Comparison of ENCODE assay signal across 24 cellular contexts in the genomic region with DNA sequence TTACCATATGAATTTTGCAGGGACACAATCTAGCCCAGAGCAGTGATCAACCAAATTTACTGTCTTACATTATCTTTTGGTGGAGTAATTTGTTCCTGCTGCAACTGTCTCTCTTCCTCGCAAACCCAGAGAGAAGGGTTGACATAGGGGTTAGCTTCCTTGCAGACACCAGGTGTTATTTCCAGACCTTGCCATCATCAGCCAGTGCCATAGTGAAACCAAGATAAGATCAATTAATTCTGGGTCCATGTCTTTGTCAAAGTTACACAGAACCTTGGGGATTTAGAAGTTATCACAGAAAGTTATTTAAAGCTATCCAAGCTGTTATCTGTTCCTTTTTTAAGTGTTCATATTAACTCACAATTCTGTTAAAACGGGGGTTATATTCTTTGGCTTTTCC. TPM values are rescaled to one million over a fixed set of nuclear protein-coding genes. Genes with fewer than 3 reads are reported as not detected.
A peak's percentile ranks its signal among the peaks of the same experiment; 100 is the strongest.
DNase-seq lines count a peak whose midpoint lies in the region; ATAC-seq and TF ChIP-seq lines count a peak whose summit lies in the region.
"Had no signal": no experiment of that assay in that cellular context is flagged by ENCODE, and none has a peak within 500 bp of the region (broad histone marks: within the 10 kb centered on the region; RNA-seq: fewer than 3 reads in every experiment).

No MANE protein-coding gene starts in this region.

- BruUV-seq in OCI-LY7 (replicated peaks; lab: Mats Ljungman, UMichigan): no TSS peak

- H4K20me1 ChIP-seq in DND-41 (ENCODE audit: insufficient read depth, low read length) (no peaks in the 10 kb centered on the region), Karpas-422 (ENCODE audit: insufficient read depth, low read depth, low read length) (no peaks in the 10 kb centered on the region), OCI-LY7 (ENCODE audit: insufficient read depth, low read length) (no peaks in the 10 kb centered on the region)

- intact Hi-C loops in OCI-LY7 (cut with micrococcal nuclease; ENCODE audit: unreplicated experiment): no loop called here

- H3K4me3 ChIP-seq in DND-41 (ENCODE audit: low read depth in 1 of 2, low read length in 2 of 2): no peak overlapping the region
- H3K4me3 ChIP-seq in Karpas-422 (ENCODE audit: low read length): no peak overlapping the region
- no peak overlapping the region for H3K4me3 ChIP-seq in OCI-LY7 (ENCODE audit: low read depth, low read length, poor library complexity, severe bottlenecking)
- H3K4me3 ChIP-seq: A549, SK-N-MC had no signal

- ATAC-seq in DND-41 (ENCODE audit: insufficient read depth, low read depth): 0 out of 3 replicates have a peak, but pooled peaks have one; percentile 48
- ATAC-seq in stimulated activated memory B cell treated with anti-CD40 and anti-IgM and Interleukin-4, amounts not matched to agents 10 μg/mL and 1 μg/mL and 100 μg/mL, for 72 hours: no peak
- ATAC-seq: A549, HCT116 had no signal

- no peaks in the 10 kb centered on the region for H3K36me3 ChIP-seq in DND-41 (ENCODE audit: insufficient read depth, low read length)
- H3K36me3 ChIP-seq in Karpas-422 (ENCODE audit: insufficient read depth, low read length): no peaks in the 10 kb centered on the region
- H3K36me3 ChIP-seq in OCI-LY7 (ENCODE audit: insufficient read depth, low read length): no peaks in the 10 kb centered on the region; the same call in 1 of the 2 replicates
- H3K36me3 ChIP-seq: BE2C had no signal

- POLR2A ChIA-PET in OCI-LY7 (lab: Charles Lee): interaction anchor here (1.0 to 1.3 kb wide), 2 partner anchors 9 to 11 kb away, joined by 3 read pairs; no protein-coding TSS in a partner anchor

- H3K79me2 ChIP-seq in DND-41 (ENCODE audit: insufficient read depth, low read length) (no peaks in the 10 kb centered on the region), Karpas-422 (ENCODE audit: low read length) (no peaks in the 10 kb centered on the region), OCI-LY7 (ENCODE audit: insufficient read depth, low read depth, low read length) (no peaks in the 10 kb centered on the region)

- H3K9me2 ChIP-seq in Karpas-422 (replicated peaks; ENCODE audit: insufficient read depth, low read length) (no peaks in the 10 kb centered on the region), OCI-LY7 (ENCODE audit: insufficient read depth, low read length) (no peaks in the 10 kb centered on the region)

- H3K4me1 ChIP-seq in DND-41 (ENCODE audit: insufficient read depth, low read length): no peaks in the 10 kb centered on the region
- H3K4me1 ChIP-seq in Karpas-422 (ENCODE audit: low read length): peaks cover 15% of the 10 kb centered on the region
- H3K4me1 ChIP-seq in OCI-LY7 (ENCODE audit: insufficient read depth, low read length, poor library complexity, severe bottlenecking): peaks cover 11% of the 10 kb centered on the region
- H3K4me1 ChIP-seq: A549, BE2C had no signal

- H3K27ac ChIP-seq in DND-41 (ENCODE audit: low read length): no peak overlapping the region
- no peak overlapping the region for H3K27ac ChIP-seq in Karpas-422 (ENCODE audit: low read length)
- no peak overlapping the region for H3K27ac ChIP-seq in OCI-LY7 (ENCODE audit: low read depth, low read length, poor library complexity, severe bottlenecking)
- H3K27ac ChIP-seq: A549, SK-N-MC had no signal

- no peaks in the 10 kb centered on the region for H3K36me3 Mint-ChIP-seq in stimulated activated memory B cell treated with anti-CD40 and anti-IgM and Interleukin-4, amounts not matched to agents 10 μg/mL and 1 μg/mL and 100 μg/mL, for 72 hours

- H3K9me3 Mint-ChIP-seq in stimulated activated memory B cell treated with anti-CD40 and anti-IgM and Interleukin-4, amounts not matched to agents 10 μg/mL and 1 μg/mL and 100 μg/mL, for 72 hours: no peaks in the 10 kb centered on the region
- H3K9me3 Mint-ChIP-seq: CD4-positive, alpha-beta T cell had no signal

- H3K27me3 ChIP-seq in DND-41 (ENCODE audit: insufficient read depth, low read length, poor library complexity): no peaks in the 10 kb centered on the region
- no peaks in the 10 kb centered on the region for H3K27me3 ChIP-seq in Karpas-422 (ENCODE audit: low read length)

- CTCF ChIA-PET in OCI-LY7 (lab: Charles Lee; ENCODE audit: unreplicated experiment): no interaction called here

- no peak overlapping the region for H3K9ac ChIP-seq in DND-41 (ENCODE audit: low read depth, low read length)
- H3K9ac ChIP-seq in Karpas-422 (ENCODE audit: low read length): peak overlapping the region; percentile 17; the same call in 1 of the 2 replicates

- no peak overlapping the region for H3K4me3 Mint-ChIP-seq in stimulated activated memory B cell treated with anti-CD40 and anti-IgM and Interleukin-4, amounts not matched to agents 10 μg/mL and 1 μg/mL and 100 μg/mL, for 72 hours
- H3K4me3 Mint-ChIP-seq: CD4-positive, alpha-beta T cell had no signal

- H3K27me3 Mint-ChIP-seq in stimulated activated memory B cell treated with anti-CD40 and anti-IgM and Interleukin-4, amounts not matched to agents 10 μg/mL and 1 μg/mL and 100 μg/mL, for 72 hours: no peaks in the 10 kb centered on the region
- H3K27me3 Mint-ChIP-seq: CD4-positive, alpha-beta T cell had no signal

- DNase-seq in DND-41 (no peak), Karpas-422 (no peak), OCI-LY7 (ENCODE audit: low spot score) (no peak), RPMI8226 (no peak), GM19240 (ENCODE audit: insufficient read length, low spot score) (no peak), SW480 (ENCODE audit: low spot score) (no peak)
- DNase-seq: BE2C; CD4-positive, alpha-beta T cell; COR-L47; DMS 273 treated with DMSO at 0.1 percent for 48 hours; NCI-H1694; NCI-H2081; NCI-H2171; NCI-H345; NCI-H524; NCI-H774; SHP77; SW 1271 had no signal

- H3K4me1 Mint-ChIP-seq in stimulated activated memory B cell treated with anti-CD40 and anti-IgM and Interleukin-4, amounts not matched to agents 10 μg/mL and 1 μg/mL and 100 μg/mL, for 72 hours: peaks cover 19% of the 10 kb centered on the region

- H3K9me3 ChIP-seq in DND-41 (ENCODE audit: insufficient read depth, low read length, severe bottlenecking) (no peaks in the 10 kb centered on the region), Karpas-422 (ENCODE audit: low read length) (no peaks in the 10 kb centered on the region), OCI-LY7 (ENCODE audit: low read length) (no peaks in the 10 kb centered on the region)
- H3K9me3 ChIP-seq: A549, BE2C had no signal

- TF ChIP-seq CTCF in DND-41 (IDR thresholded peaks at IDR 0.05; ENCODE audit: borderline replicate concordance, extremely low read depth, low read length, poor library complexity, severe bottlenecking) (no peak), OCI-LY7 (conservative IDR thresholded peaks at IDR 0.05; ENCODE audit: low read length) (no peak)

- H3K4me2 ChIP-seq in DND-41 (ENCODE audit: insufficient read depth, low read length): no peak overlapping the region
- peak overlapping the region; percentile 36 for H3K4me2 ChIP-seq in Karpas-422 (ENCODE audit: low read depth, low read length, poor library complexity, severe bottlenecking)
- H3K4me2 ChIP-seq in OCI-LY7 (ENCODE audit: low read length): peak overlapping the region; percentile 2; the same call in 1 of the 2 replicates
- H3K4me2 ChIP-seq: A549 had no signal

- peak overlapping the region; percentile 40 for H3K27ac Mint-ChIP-seq in stimulated activated memory B cell treated with anti-CD40 and anti-IgM and Interleukin-4, amounts not matched to agents 10 μg/mL and 1 μg/mL and 100 μg/mL, for 72 hours
- H3K27ac Mint-ChIP-seq: CD4-positive, alpha-beta T cell had no signal

- H2AFZ ChIP-seq in DND-41 (ENCODE audit: low read depth, low read length): no peak overlapping the region
- H2AFZ ChIP-seq in Karpas-422 (ENCODE audit: low read length): peak overlapping the region; percentile 93; the same call in 1 of the 2 replicates
- H2AFZ ChIP-seq in OCI-LY7 (ENCODE audit: low read length): peak overlapping the region; percentile 57; the same call in 1 of the 2 replicates

RNA-seq across cellular contexts. Expression of a gene that starts 23.6 kb away (rescaled TPM):
- 0.40 and 0.63 TPM in 2 replicates for total RNA-seq in Karpas-422 (2014; rRNA removed; shearing (Covaris generic); ENCODE audit: low replicate concordance)
- 3.6 and 4.6 TPM in 2 replicates for total RNA-seq in OCI-LY7 (2014; rRNA removed; shearing (Covaris generic))
- total RNA-seq in OCI-LY7 (2022): 9.3 and 9.9 TPM in 2 replicates
- total RNA-seq: Daoy, RPMI7951 had no signal
